9 cellular contexts compared by ENCODE assay signal in the genomic region with DNA sequence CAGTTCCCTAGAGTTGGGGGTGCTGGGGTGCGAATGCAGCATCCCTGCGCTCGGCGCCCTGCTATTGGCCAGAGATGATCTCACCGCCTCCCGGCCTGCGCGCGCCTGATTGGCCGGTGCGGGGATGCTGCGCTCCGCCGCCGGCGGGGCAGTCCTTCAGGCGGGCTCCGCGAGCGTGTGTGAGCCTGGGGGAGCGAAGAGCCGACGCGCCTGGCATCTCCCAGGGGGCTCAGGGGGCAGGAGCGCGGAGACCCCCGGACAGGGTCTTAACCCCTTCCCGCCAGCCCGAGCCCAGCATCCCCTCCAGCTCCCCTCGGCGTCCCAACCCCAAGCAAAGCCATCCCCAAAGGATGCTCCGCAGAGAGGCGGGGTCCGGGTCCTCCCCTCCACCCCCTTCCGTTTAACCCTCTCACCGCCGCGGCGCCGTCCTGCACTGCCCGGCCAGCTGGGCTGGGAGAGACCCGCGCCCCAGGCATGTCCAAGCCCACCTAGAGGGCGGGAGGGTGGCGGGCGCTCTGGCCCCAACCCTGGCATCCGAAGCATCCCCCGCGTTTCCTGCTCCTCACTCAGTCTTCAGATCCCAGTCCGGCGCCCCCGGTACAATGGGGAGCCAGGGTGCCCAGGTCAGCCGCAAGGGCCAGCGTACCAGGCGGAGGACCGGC. TPM values are rescaled to one million over a fixed set of nuclear protein-coding genes. Genes with fewer than 3 reads are reported as not detected.
DNase-seq lines count a peak whose midpoint lies in the region; ATAC-seq and TF ChIP-seq lines count a peak whose summit lies in the region.
"Had no signal": no experiment of that assay in that cellular context is flagged by ENCODE, and none has a peak within 500 bp of the region (broad histone marks: within the 10 kb centered on the region; RNA-seq: fewer than 3 reads in every experiment).

No MANE protein-coding gene starts in this region.

- TF ChIP-seq CTCF in right atrium auricular region (IDR thresholded peaks at IDR 0.05) (no peak), psoas muscle (IDR thresholded peaks at IDR 0.05) (no peak)

- H3K4me1 ChIP-seq in right atrium auricular region (peaks cover 0 to 26% of the 10 kb centered on the region in 2 donors), psoas muscle (no peaks in the 10 kb centered on the region)

- peak; percentile 19 to 58 (median 52) for ATAC-seq in psoas muscle
- ATAC-seq in HG02678 (IDR thresholded peaks at IDR 0.05; ENCODE audit: unreplicated experiment), result no peak

- H3K27me3 ChIP-seq in right atrium auricular region (peaks cover 2 to 10% of the 10 kb centered on the region in 2 donors), psoas muscle (ENCODE audit: insufficient read depth in 3 of 3, low read length in 2 of 3) (peaks cover 0 to 45% (median 14%) of the 10 kb centered on the region in 3 donors)

- peaks cover 9% of the 10 kb centered on the region for H3K36me3 ChIP-seq in right atrium auricular region
- H3K36me3 ChIP-seq in psoas muscle (ENCODE audit: insufficient read depth in 1 of 2, low read depth in 1 of 2), result peaks cover 0 to 4% of the 10 kb centered on the region in 2 donors

- peak; percentile 22 for DNase-seq in HCEC 1CT
- DNase-seq in NCI-H69 (lab: John Stamatoyannopoulos, UW), result peak; percentile 75
- no peak for DNase-seq in right atrium auricular region (ENCODE audit: low spot score)
- DNase-seq in psoas muscle, result no peak
- DNase-seq in KBM-7, result no peak
- no peak for DNase-seq in HuH-7.5 (ENCODE audit: low spot score)

- H3K4me3 ChIP-seq in right atrium auricular region, result peak overlapping the region; percentile 17 to 39
- H3K4me3 ChIP-seq in psoas muscle, result peak overlapping the region; percentile 43
- H3K4me3 ChIP-seq: lung had no signal

- H3K27ac ChIP-seq in right atrium auricular region (no peak overlapping the region), psoas muscle (no peak overlapping the region)
- H3K27ac ChIP-seq: SK-N-MC had no signal

- intact Hi-C loops in psoas muscle (cut with DNase I), result no loop called here

- WGBS in psoas muscle, 3 donors, result 15 to 25% (median 16%) methylated on average over 50 to 56 of the region's 56 CpGs

- in situ Hi-C loops in KBM-7 (cut with MboI; ENCODE audit: low pct_unique_long_range_greater_than_20kb, low sequenced_read_pairs), result no loop called here

- H3K9me3 ChIP-seq in right atrium auricular region (no peaks in the 10 kb centered on the region), psoas muscle (no peaks in the 10 kb centered on the region)

RNA-seq across cellular contexts. Expression of a gene that starts 19.1 kb away (rescaled TPM):
- total RNA-seq in right atrium auricular region (1 to 10 TPM; 3.9 to 7.0 TPM), psoas muscle (1 to 10 TPM; 2.8 to 6.7 (median 4.0) TPM)
- 1 to 10 TPM; 4.6 to 6.9 (median 5.0) TPM for polyA plus RNA-seq in psoas muscle

RNA-seq across cellular contexts. Expression of a gene that starts 24.2 kb away (rescaled TPM):
- total RNA-seq in right atrium auricular region (10 to 100 TPM; 11.5 to 16.5 TPM), psoas muscle (10 to 100 TPM in 2 of 4 donors, 1 to 10 TPM in 2; 8.3 to 12.0 (median 10.3) TPM)
- polyA plus RNA-seq in psoas muscle, result 10 to 100 TPM in 1 of 3 donors, 1 to 10 TPM in 2; 5.3 to 10.0 (median 8.4) TPM

RNA-seq across cellular contexts. Expression of a gene that starts 31.6 kb away (rescaled TPM):
- total RNA-seq in right atrium auricular region (10 to 100 TPM; 37.2 to 53.3 TPM), psoas muscle (10 to 100 TPM; 26.5 to 46.1 (median 42.9) TPM)
- 10 to 100 TPM; 29.7 to 39.3 (median 31.5) TPM for polyA plus RNA-seq in psoas muscle

RNA-seq across cellular contexts. Expression of a gene that starts 38.4 kb away (rescaled TPM):
- total RNA-seq in right atrium auricular region (under 1 TPM; 0.11 to 0.16 TPM), psoas muscle (under 1 TPM in 1 of 4 donors, not detected in 3; 0.10 TPM)
- under 1 TPM in 2 of 3 donors, not detected in 1; 0.01 to 0.03 TPM for polyA plus RNA-seq in psoas muscle

RNA-seq across cellular contexts. Expression of a gene that starts 38.8 kb away (rescaled TPM):
- total RNA-seq in right atrium auricular region (10 to 100 TPM; 16.5 to 16.7 TPM), psoas muscle (10 to 100 TPM in 3 of 4 donors, 1 to 10 TPM in 1; 7.9 to 37.7 (median 13.3) TPM)
- polyA plus RNA-seq in psoas muscle, result 10 to 100 TPM; 21.8 to 44.6 (median 36.2) TPM

Comparison
In these comparisons a context has a peak if more than half of its experiments do, and no peak if none do; other contexts are left out.
1. DNase-seq: peak in HCEC 1CT (single experiment) and NCI-H69 (single experiment); none in right atrium auricular region (single experiment), psoas muscle (0 of 2), KBM-7 (single experiment) and HuH-7.5 (single experiment).